ENCODE assay signal across 8 cellular contexts in genomic region chr2:71276311-71277158, GRCh38. TPM values are rescaled to one million over a fixed set of nuclear protein-coding genes. Genes with fewer than 3 reads are reported as not detected.
A peak's percentile ranks its signal among the peaks of the same experiment; 100 is the strongest.
DNase-seq lines count a peak whose midpoint lies in the region; ATAC-seq, FAIRE-seq and TF ChIP-seq lines count a peak whose summit lies in the region.

No MANE protein-coding gene starts in this region.

- peak; percentile 97 for ATAC-seq in GM18519 (IDR thresholded peaks at IDR 0.05; ENCODE audit: low FRiP score, unreplicated experiment)
- ATAC-seq in HG02981 (IDR thresholded peaks at IDR 0.05; ENCODE audit: unreplicated experiment): peak; percentile 98
- ATAC-seq in central memory CD8-positive, alpha-beta T cell (replicated peaks; ENCODE audit: extremely low read depth, poor library complexity, severe bottlenecking): peak; percentile 86

- no peaks in the 10 kb centered on the region for H3K9me3 Mint-ChIP-seq in central memory CD8-positive, alpha-beta T cell

- H3K4me1 Mint-ChIP-seq in central memory CD8-positive, alpha-beta T cell: peaks cover 11% of the 10 kb centered on the region

- peaks cover 93% of the 10 kb centered on the region for H3K27me3 Mint-ChIP-seq in central memory CD8-positive, alpha-beta T cell

- H3K4me3 ChIP-seq in kidney (ENCODE audit: low read length in 2 of 2): peak overlapping the region; percentile 50 to 54

- peak overlapping the region; percentile 51 for H3K4me3 Mint-ChIP-seq in central memory CD8-positive, alpha-beta T cell

- no peaks in the 10 kb centered on the region for H3K36me3 ChIP-seq in kidney (ENCODE audit: control insufficient read depth in 1 of 2, insufficient read depth in 2 of 2, low read length in 2 of 2)

- peaks cover 0 to 9% of the 10 kb centered on the region in 2 donors for H3K4me1 ChIP-seq in kidney (ENCODE audit: control insufficient read depth in 1 of 2, insufficient read depth in 1 of 2, low read depth in 1 of 2, low read length in 2 of 2)

- H3K9me3 ChIP-seq in kidney (ENCODE audit: control insufficient read depth in 1 of 2, low read length in 2 of 2): no peaks in the 10 kb centered on the region

- intact Hi-C loops in kidney (cut with DNase I): no loop called here

- H3K9ac ChIP-seq in kidney (ENCODE audit: low read length in 2 of 2): no peak overlapping the region

- peak; percentile 1 for TF ChIP-seq CTCF in kidney (IDR thresholded peaks at IDR 0.05; ENCODE audit: borderline replicate concordance, extremely low read depth, insufficient read depth)

- H3K27ac Mint-ChIP-seq in central memory CD8-positive, alpha-beta T cell (ENCODE audit: low read depth): no peak overlapping the region

- no peak for FAIRE-seq in kidney (lab: Jason Lieb, UNC)

- DNase-seq in NCI-H2107 treated with DMSO at 0.1 percent for 48 hours (lab: John Stamatoyannopoulos, UW; ENCODE audit: unreplicated experiment) (peak; percentile 64), kidney (peak; percentile 93), cortex of kidney (lab: John Stamatoyannopoulos, UW) (no peak)
- peak; percentile 87 for DNase-seq in activated CD4-positive, CD25-positive, alpha-beta regulatory T cell treated with anti-CD3 and anti-CD28 coated beads, Interleukin-2, amount 50 U/mL, for 72 hours
- peak; percentile 53 to 65 for DNase-seq in central memory CD8-positive, alpha-beta T cell (ENCODE audit: low spot score in 2 of 2)
- DNase-seq in stimulated activated CD4-positive, alpha-beta T cell treated with anti-CD3 and anti-CD28 coated beads, Interleukin-12 subunit alpha, Interleukin-12 subunit beta, amount 100 ng/mL, for 24 hours (ENCODE audit: low read depth in 2 of 2): peak; percentile 78 to 85

- H3K27ac ChIP-seq in kidney (ENCODE audit: low read depth in 2 of 2, low read length in 2 of 2): no peak overlapping the region

- no peaks in the 10 kb centered on the region for H3K36me3 Mint-ChIP-seq in central memory CD8-positive, alpha-beta T cell (ENCODE audit: insufficient read depth)

RNA-seq across cellular contexts. Expression of gene PAIP2B, which starts 49.6 kb away (rescaled TPM):
- 9.3 TPM for total RNA-seq in kidney
- polyA plus RNA-seq in kidney (ENCODE audit: insufficient read depth, low read depth, low replicate concordance): 10.6 TPM

RNA-seq across cellular contexts. Expression of gene ZNF638, which starts 55.0 kb away (rescaled TPM):
- 122 TPM for total RNA-seq in kidney
- 84.8 TPM for polyA plus RNA-seq in kidney (ENCODE audit: insufficient read depth, low read depth, low replicate concordance)
